ENCODE assay signal across 9 cellular contexts in the genomic region with DNA sequence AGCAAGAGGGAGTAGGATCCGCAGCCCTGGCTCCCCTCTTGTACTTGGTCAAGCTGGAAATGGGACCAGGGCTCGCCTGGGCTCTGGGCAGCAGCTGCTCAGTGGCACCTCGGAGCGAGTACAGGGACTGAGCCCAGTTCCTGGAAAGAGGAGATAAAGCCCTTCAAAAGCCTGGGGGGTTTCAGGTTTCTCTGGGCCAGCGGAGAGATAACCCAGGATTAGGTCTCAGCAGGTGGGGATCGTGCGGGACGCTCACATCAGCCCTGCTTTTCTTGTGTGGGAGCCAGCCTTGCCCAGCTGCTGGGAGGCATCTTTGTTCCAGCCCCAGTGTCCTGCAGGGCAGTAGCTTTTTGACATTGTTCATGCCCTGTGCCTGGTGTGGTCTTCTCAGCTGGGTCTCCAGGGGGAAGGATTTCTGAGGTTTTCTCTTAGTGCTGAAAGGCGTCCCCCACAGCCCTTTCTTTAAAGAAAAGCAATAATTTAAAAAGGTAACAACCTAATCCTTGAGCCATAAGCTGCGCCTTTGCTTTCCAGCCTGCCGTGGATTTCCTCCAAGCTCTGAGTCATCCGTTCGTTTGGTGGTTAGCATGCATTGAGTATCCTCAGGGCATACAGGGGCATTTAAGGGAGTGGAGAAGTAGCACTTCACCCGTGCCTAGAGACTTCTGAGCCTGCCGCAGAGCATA. TPM values are rescaled to one million over a fixed set of nuclear protein-coding genes. Genes with fewer than 3 reads are reported as not detected.
DNase-seq lines count a peak whose midpoint lies in the region; ATAC-seq and TF ChIP-seq lines count a peak whose summit lies in the region.
"Had no signal": no experiment of that assay in that cellular context is flagged by ENCODE, and none has a peak within 500 bp of the region (broad histone marks: within the 10 kb centered on the region; RNA-seq: fewer than 3 reads in every experiment).

No MANE protein-coding gene starts in this region.

- DNase-seq in ELR (ENCODE audit: low read depth) (peak; percentile 98), NCI-H2196 treated with DMSO at 0.1 percent for 48 hours (lab: John Stamatoyannopoulos, UW; ENCODE audit: unreplicated experiment) (peak; percentile 67), colonic mucosa (peak; percentile 30), left kidney (ENCODE audit: low read depth, low spot score) (peak; percentile 83), testis (peak; percentile 19)
- no peak for DNase-seq in stimulated activated naive CD4-positive, alpha-beta T cell treated with Interleukin-2 at 50 U/mL for 16 hours (lab: John Stamatoyannopoulos, UW)

- 2 to 3% methylated on average over 13 to 15 of the region's 15 CpGs for WGBS in testis, 2 donors

- H3K27ac ChIP-seq in colonic mucosa (peak overlapping the region; percentile 56), testis (no peak overlapping the region)

- no peaks in the 10 kb centered on the region for H3K36me3 ChIP-seq in colonic mucosa
- H3K36me3 ChIP-seq in testis (ENCODE audit: low read depth, missing control alignments): no peaks in the 10 kb centered on the region

- peaks cover 6% of the 10 kb centered on the region for H3K27me3 ChIP-seq in colonic mucosa
- H3K27me3 ChIP-seq in testis: no peaks in the 10 kb centered on the region

- no peak for TF ChIP-seq POLR2A in testis (IDR thresholded peaks at IDR 0.05)

- H3K4me1 ChIP-seq in colonic mucosa (no peaks in the 10 kb centered on the region), testis (peaks cover 10% of the 10 kb centered on the region)

- intact Hi-C loops in colonic mucosa (cut with DNase I): no loop called here
- intact Hi-C loops in testis (cut with DNase I; ENCODE audit: low total_unique reads): no loop called here

- no peak overlapping the region for H3K9ac ChIP-seq in colonic mucosa (ENCODE audit: low read depth in 2 of 2, low read length in 2 of 2)

- H3K4me3 ChIP-seq in colonic mucosa (peak overlapping the region; percentile 14), testis (peak overlapping the region; percentile 10 to 43)

- ATAC-seq in GM19351 (IDR thresholded peaks at IDR 0.05; ENCODE audit: unreplicated experiment) (no peak), HG03097 (IDR thresholded peaks at IDR 0.05; ENCODE audit: low FRiP score, unreplicated experiment) (no peak)

- no peaks in the 10 kb centered on the region for H3K9me3 ChIP-seq in colonic mucosa
- no peaks in the 10 kb centered on the region for H3K9me3 ChIP-seq in testis

- TF ChIP-seq CTCF in colonic mucosa (IDR thresholded peaks at IDR 0.05) (no peak), testis (IDR thresholded peaks at IDR 0.05) (no peak)

RNA-seq across cellular contexts. Expression of gene TNC, which starts 0.7 kb away (rescaled TPM):
- total RNA-seq in colonic mucosa (10 to 100 TPM in 1 of 2 donors, 1 to 10 TPM in 1; 5.0 to 65.6 TPM), testis (1 to 10 TPM; 3.3 to 3.5 TPM)
- polyA plus RNA-seq in testis (ENCODE audit: insufficient read depth, low read depth, low replicate concordance): 44.0 TPM
- polyA plus RNA-seq: IgD-negative memory B cell had no signal
